Comparison of ENCODE assay signal across 21 cellular contexts in genomic region chr17:65498831-65499230, GRCh38.
"Had no signal": no experiment of that assay in that cellular context is flagged by ENCODE, and none has a peak within 500 bp of the region (broad histone marks: within the 10 kb centered on the region; RNA-seq: fewer than 3 reads in every experiment).

No MANE protein-coding gene starts in this region.

- H3K4me3 ChIP-seq: hepatocyte, mucosa of descending colon, pancreas, smooth muscle cell, stomach, testis had no signal

- ATAC-seq: activated naive CD8-positive, alpha-beta T cell treated with anti-CD3 and anti-CD28 coated beads, Interleukin-2, amount 50 U/mL, for 24 hours; left lobe of liver; mucosa of descending colon; pancreas; sciatic nerve; stimulated activated effector memory CD8-positive, alpha-beta T cell treated with anti-CD3 and anti-CD28 coated beads, Interleukin-12 subunit alpha, Interleukin-12 subunit beta, amount 100 ng/mL, for 72 hours had no signal

- DNase-seq: activated B cell treated with CpG ODN at 0.5 μM for 24 hours; activated CD4-positive, alpha-beta memory T cell treated with anti-CD3 and anti-CD28 coated beads for 36 hours; activated CD4-positive, alpha-beta T cell treated with anti-CD3 and anti-CD28 coated beads for 4 hours; activated naive CD4-positive, alpha-beta T cell treated with anti-CD3 and anti-CD28 coated beads, Interleukin-2, amount 10 ng/mL, durations not matched to agents 7 days and 5 days; activated naive CD8-positive, alpha-beta T cell treated with anti-CD3 and anti-CD28 coated beads, Interleukin-2, amount 50 U/mL, for 24 hours; activated T-cell treated with anti-CD3 and anti-CD28 coated beads, Interleukin-2, amount 50 U/mL, for 24 hours; effector memory CD4-positive, alpha-beta T cell; mucosa of descending colon; naive B cell; pancreas; stimulated activated CD4-positive, alpha-beta T cell treated with anti-CD3 and anti-CD28 coated beads, Interleukin-4, amount 100 ng/mL, for 1 hour; stomach; testis had no signal

- FAIRE-seq: keratinocyte, pancreas, TTC549 had no signal

- H3K27me3 ChIP-seq: hepatocyte, pancreas, testis had no signal

- H2AFZ ChIP-seq: hepatocyte had no signal

- H3K4me1 ChIP-seq: pancreas, testis had no signal

- H3K79me2 ChIP-seq: hepatocyte had no signal

- H3K36me3 ChIP-seq: neutrophil, pancreas, stomach had no signal

- H3K4me2 ChIP-seq: hepatocyte, smooth muscle cell had no signal

- H3K9me3 ChIP-seq: mucosa of descending colon, neutrophil, pancreas, stomach, testis had no signal

- H3K27ac ChIP-seq: hepatocyte, neutrophil, pancreas, stomach, testis had no signal
